ENCODE assay signal across 7 cellular contexts in genomic region chr14:106116356-106116930, GRCh38.
DNase-seq lines count a peak whose midpoint lies in the region; TF ChIP-seq lines count a peak whose summit lies in the region.
"Not testable (repeated sequence)": the region's sequence is repeated elsewhere in the genome, so short reads cannot be mapped to it uniquely, and the experiment has no call there.

No MANE protein-coding gene starts in this region.

- not testable (repeated sequence) for H3K36me3 Mint-ChIP-seq in Calu3 (ENCODE audit: insufficient read depth, unreplicated experiment); activated CD4-positive, alpha-beta memory T cell treated with anti-CD3 and anti-CD28 coated beads, Interleukin-2, amount 10 ng/mL, durations not matched to agents 7 days and 5 days (ENCODE audit: low read depth)

- TF ChIP-seq CTCF in Calu3 (IDR thresholded peaks at IDR 0.05; ENCODE audit: unreplicated experiment) = peak; percentile 35
- TF ChIP-seq CTCF in colonic mucosa (IDR thresholded peaks at IDR 0.05) = peak; percentile 60
- peak; percentile 32 for TF ChIP-seq CTCF in parathyroid adenoma (IDR thresholded peaks at IDR 0.05)

- not testable (repeated sequence) for H3K79me2 ChIP-seq in parathyroid adenoma

- not testable (repeated sequence) for BruUV-seq in Calu3 (replicated peaks; lab: Mats Ljungman, UMichigan)

- H3K27ac Mint-ChIP-seq in Calu3 (ENCODE audit: unreplicated experiment); activated CD4-positive, alpha-beta memory T cell treated with anti-CD3 and anti-CD28 coated beads, Interleukin-2, amount 10 ng/mL, durations not matched to agents 7 days and 5 days: not testable (repeated sequence)

- DNase-seq in Calu3; Jurkat, Clone E6-1 (ENCODE audit: low read depth, low spot score); colonic mucosa: not testable (repeated sequence)
- DNase-seq in T follicular helper cell (ENCODE audit: low read depth) = peak; percentile 3
- peak; percentile 26 for DNase-seq in activated CD4-positive, alpha-beta memory T cell treated with anti-CD3 and anti-CD28 coated beads, Interleukin-2, amount 10 ng/mL, durations not matched to agents 7 days and 5 days
- peak; percentile 41 for DNase-seq in activated gamma-delta T cell treated with Interleukin-2 at 50 U/mL for 16 hours

- H3K9ac ChIP-seq in colonic mucosa (ENCODE audit: low read depth in 2 of 2, low read length in 2 of 2); parathyroid adenoma: not testable (repeated sequence)

- peak overlapping the region; percentile 5; the same call in 1 of the 2 replicates for H3K4me3 ChIP-seq in Jurkat, Clone E6-1 (ENCODE audit: low read length)
- not testable (repeated sequence) for H3K4me3 ChIP-seq in colonic mucosa; parathyroid adenoma (ENCODE audit: low read depth, low read length)

- H3K9me3 Mint-ChIP-seq in Calu3 (ENCODE audit: low read depth, unreplicated experiment); activated CD4-positive, alpha-beta memory T cell treated with anti-CD3 and anti-CD28 coated beads, Interleukin-2, amount 10 ng/mL, durations not matched to agents 7 days and 5 days: not testable (repeated sequence)

- H3K4me2 ChIP-seq in parathyroid adenoma (ENCODE audit: low read length) = not testable (repeated sequence)

- POLR2A ChIA-PET in activated CD4-positive, alpha-beta memory T cell treated with anti-CD3 and anti-CD28 coated beads, Interleukin-2, amount 10 ng/mL, durations not matched to agents 7 days and 5 days (lab: Charles Lee) = not testable (repeated sequence)

- H3K27ac ChIP-seq in colonic mucosa, parathyroid adenoma: not testable (repeated sequence)

- not testable (repeated sequence) for H3K4me1 ChIP-seq in colonic mucosa, parathyroid adenoma

- H3K4me3 Mint-ChIP-seq in Calu3 (ENCODE audit: low read depth, unreplicated experiment); activated CD4-positive, alpha-beta memory T cell treated with anti-CD3 and anti-CD28 coated beads, Interleukin-2, amount 10 ng/mL, durations not matched to agents 7 days and 5 days: not testable (repeated sequence)

- CTCF ChIA-PET in Calu3 (lab: Charles Lee) = interaction anchor here (0.6 kb wide), 1 partner anchor 422 kb away, joined by 4 read pairs; no protein-coding TSS in a partner anchor
- CTCF ChIA-PET in activated CD4-positive, alpha-beta memory T cell treated with anti-CD3 and anti-CD28 coated beads, Interleukin-2, amount 10 ng/mL, durations not matched to agents 7 days and 5 days (lab: Charles Lee) = interaction anchor here (0.6 to 3.1 kb wide), 6 partner anchors 18 to 422 kb away, joined by 3 to 14 read pairs (median 8); no protein-coding TSS in a partner anchor

- not testable (repeated sequence) for H3K27me3 ChIP-seq in colonic mucosa; parathyroid adenoma (ENCODE audit: control insufficient read depth, insufficient read depth, low read length)

- intact Hi-C loops in Calu3 (cut with micrococcal nuclease; ENCODE audit: unreplicated experiment); colonic mucosa (cut with DNase I): not testable (repeated sequence)

- not testable (repeated sequence) for H3K36me3 ChIP-seq in colonic mucosa; parathyroid adenoma (ENCODE audit: control insufficient read depth, insufficient read depth, low read length)

- H3K9me3 ChIP-seq in colonic mucosa; parathyroid adenoma (ENCODE audit: control insufficient read depth, low read length): not testable (repeated sequence)

- H3K4me1 Mint-ChIP-seq in Calu3 (ENCODE audit: low read depth, unreplicated experiment) = not testable (repeated sequence)
- H3K4me1 Mint-ChIP-seq in activated CD4-positive, alpha-beta memory T cell treated with anti-CD3 and anti-CD28 coated beads, Interleukin-2, amount 10 ng/mL, durations not matched to agents 7 days and 5 days = peaks cover 15% of the 10 kb centered on the region

- not testable (repeated sequence) for H2AFZ ChIP-seq in parathyroid adenoma

- H3K27me3 Mint-ChIP-seq in Calu3 (ENCODE audit: unreplicated experiment) = peaks cover 58% of the 10 kb centered on the region
- peaks cover 41% of the 10 kb centered on the region for H3K27me3 Mint-ChIP-seq in activated CD4-positive, alpha-beta memory T cell treated with anti-CD3 and anti-CD28 coated beads, Interleukin-2, amount 10 ng/mL, durations not matched to agents 7 days and 5 days
